ENCODE assay signal across 11 cellular contexts in the genomic region with DNA sequence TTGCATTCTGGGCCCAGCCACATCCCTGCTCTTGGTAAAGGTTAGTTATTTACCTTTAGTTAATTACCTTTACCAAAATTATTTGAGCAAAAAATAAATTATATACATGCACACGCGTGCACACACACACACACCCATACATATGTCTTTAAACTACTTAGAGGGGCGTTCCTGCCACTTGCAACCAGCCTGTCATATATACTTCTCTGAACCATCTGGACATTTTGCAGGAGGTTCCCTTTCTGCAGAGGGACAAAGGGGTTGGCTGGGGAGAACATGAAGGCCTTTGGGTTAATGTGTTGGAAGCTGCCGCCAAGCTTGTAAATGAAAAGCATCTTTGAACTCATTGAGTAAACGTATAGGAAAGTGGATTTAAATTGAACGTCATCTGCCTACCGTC. TPM values are rescaled to one million over a fixed set of nuclear protein-coding genes. Genes with fewer than 3 reads are reported as not detected.
A peak's percentile ranks its signal among the peaks of the same experiment; 100 is the strongest.
DNase-seq lines count a peak whose midpoint lies in the region; ATAC-seq and TF ChIP-seq lines count a peak whose summit lies in the region.
"Had no signal": no experiment of that assay in that cellular context is flagged by ENCODE, and none has a peak within 500 bp of the region (broad histone marks: within the 10 kb centered on the region; RNA-seq: fewer than 3 reads in every experiment).

No MANE protein-coding gene starts in this region.

- no peak overlapping the region for H3K4ac ChIP-seq in H9 (ENCODE audit: low read depth, low read length)

- H3K4me1 ChIP-seq in BLaER1: peaks cover 29% of the 10 kb centered on the region
- peaks cover 27% of the 10 kb centered on the region for H3K4me1 ChIP-seq in DOHH2 (ENCODE audit: control insufficient read depth, low read length)
- peaks cover 17 to 27% of the 10 kb centered on the region in 2 donors for H3K4me1 ChIP-seq in naive thymus-derived CD4-positive, alpha-beta T cell (ENCODE audit: control insufficient read depth in 2 of 2, insufficient read depth in 2 of 2, low read length in 2 of 2)
- H3K4me1 ChIP-seq in H9 (ENCODE audit: insufficient read depth, low read length): no peaks in the 10 kb centered on the region

- H3K4me2 ChIP-seq in BLaER1 (peak overlapping the region; percentile 45), DOHH2 (ENCODE audit: low read length) (peak overlapping the region; percentile 33), H9 (ENCODE audit: insufficient read depth, insufficient read length, low read length) (no peak overlapping the region)
- H3K4me2 ChIP-seq: GM23338 had no signal

- H2BK15ac ChIP-seq in H9 (ENCODE audit: low read depth, low read length): no peak overlapping the region

- CTCF ChIA-PET in activated CD8-positive, alpha-beta T cell treated with anti-CD3 and anti-CD28 coated beads, Interleukin-2, amount 10 ng/mL, durations not matched to agents 7 days and 5 days (lab: Charles Lee): interaction anchor here (0.6 to 5.5 kb wide), 27 partner anchors 11 to 323 kb away, joined by 3 to 43 read pairs (median 4); partner anchors contain the start of genes AFTPH and SERTAD2
- CTCF ChIA-PET in naive thymus-derived CD4-positive, alpha-beta T cell (lab: Charles Lee): interaction anchor here (0.6 to 1.5 kb wide), 13 partner anchors 36 to 557 kb away, joined by 3 to 6 read pairs (median 3); partner anchors contain the start of gene AFTPH

- H3K9me3 Mint-ChIP-seq in activated CD8-positive, alpha-beta T cell treated with anti-CD3 and anti-CD28 coated beads, Interleukin-2, amount 10 ng/mL, durations not matched to agents 7 days and 5 days (ENCODE audit: insufficient read depth): peaks cover 4% of the 10 kb centered on the region
- peaks cover 0 to 10% (median 0%) of the 10 kb centered on the region in 11 donors for H3K9me3 Mint-ChIP-seq in naive thymus-derived CD4-positive, alpha-beta T cell
- H3K9me3 Mint-ChIP-seq in H9: peaks cover 4 to 7% of the 10 kb centered on the region in 2 experiments; a peak in 4 of 5 replicates

- no peak overlapping the region for H3K9ac ChIP-seq in BLaER1
- no peak overlapping the region for H3K9ac ChIP-seq in H9 (ENCODE audit: extremely low read depth, insufficient read length, low read length)

- no peak overlapping the region for H2BK20ac ChIP-seq in H9 (ENCODE audit: low read depth, low read length, poor library complexity, severe bottlenecking)

- no peak overlapping the region for H4K91ac ChIP-seq in H9 (ENCODE audit: insufficient read length, low read depth, low read length)

- no CpG with 5 or more reads among the region's 7 CpGs for WGBS in H9 (ENCODE audit: extremely low coverage, insufficient read length, low lambda C conversion rate)

- H4K5ac ChIP-seq in H9 (ENCODE audit: insufficient read length, low read depth, low read length): no peak overlapping the region

- TF ChIP-seq CTCF in DOHH2 (IDR thresholded peaks at IDR 0.05; ENCODE audit: low read depth, low read length, poor library complexity, severe bottlenecking) (no peak), H9 (conservative IDR thresholded peaks at IDR 0.05) (no peak), coronary artery (IDR thresholded peaks at IDR 0.05) (no peak)

- no peak overlapping the region for H2BK120ac ChIP-seq in H9 (ENCODE audit: low read depth, low read length, poor library complexity, severe bottlenecking)

- no peak overlapping the region for H4K8ac ChIP-seq in H9 (replicated peaks; ENCODE audit: insufficient read length, low read depth, low read length)

- intact Hi-C loops in naive thymus-derived CD4-positive, alpha-beta T cell (cut with micrococcal nuclease): loop anchor here (1.0 to 10.0 kb wide), 11 partner anchors 21 to 495 kb away; partner anchors contain the start of genes AFTPH (in 1 of the 2), CEP68 (in 1 of the 2) and PELI1 (in 1 of the 2)

- no peak overlapping the region for H2BK12ac ChIP-seq in H9 (ENCODE audit: insufficient read length, low read depth, low read length)

- H4K20me1 ChIP-seq in BLaER1 (no peaks in the 10 kb centered on the region), DOHH2 (ENCODE audit: control insufficient read depth, insufficient read depth, low read depth, low read length) (no peaks in the 10 kb centered on the region), H9 (ENCODE audit: control insufficient read depth, insufficient read depth, insufficient read length) (no peaks in the 10 kb centered on the region)

- H3K79me2 ChIP-seq in DOHH2 (ENCODE audit: control insufficient read depth, low read length) (no peaks in the 10 kb centered on the region), H9 (ENCODE audit: insufficient read depth, low read length) (no peaks in the 10 kb centered on the region)

- no peaks in the 10 kb centered on the region for H3K79me1 ChIP-seq in H9 (ENCODE audit: insufficient read depth, low read depth, low read length, poor library complexity, severe bottlenecking)

- no peak for DNase-seq in activated CD8-positive, alpha-beta T cell treated with anti-CD3 and anti-CD28 coated beads, Interleukin-2, amount 10 ng/mL, durations not matched to agents 7 days and 5 days
- DNase-seq in naive thymus-derived CD4-positive, alpha-beta T cell: peak in 1 of 9 donors; percentile 15
- DNase-seq in H9 (no peak), coronary artery (ENCODE audit: low spot score) (no peak), GDM1 (lab: John Stamatoyannopoulos, UW) (no peak), Kasumi-1 (lab: John Stamatoyannopoulos, UW) (no peak)
- DNase-seq: NCI-H1694 treated with DMSO at 0.1 percent for 48 hours had no signal

- H3K9me3 ChIP-seq in BLaER1: no peaks in the 10 kb centered on the region
- no peaks in the 10 kb centered on the region for H3K9me3 ChIP-seq in DOHH2 (ENCODE audit: control insufficient read depth, insufficient read depth, low read length)
- H3K9me3 ChIP-seq in naive thymus-derived CD4-positive, alpha-beta T cell (ENCODE audit: control insufficient read depth in 2 of 3, low read length in 3 of 3): no peaks in the 10 kb centered on the region
- H3K9me3 ChIP-seq in H9 (ENCODE audit: control insufficient read depth, low read depth, low read length): no peaks in the 10 kb centered on the region

- no peak overlapping the region for H3K23ac ChIP-seq in H9 (ENCODE audit: insufficient read length, low read depth, low read length)

- peak overlapping the region; percentile 65 for H3K27ac Mint-ChIP-seq in activated CD8-positive, alpha-beta T cell treated with anti-CD3 and anti-CD28 coated beads, Interleukin-2, amount 10 ng/mL, durations not matched to agents 7 days and 5 days
- peak overlapping the region in 8 of 9 donors; percentile 51 to 88 (median 72) for H3K27ac Mint-ChIP-seq in naive thymus-derived CD4-positive, alpha-beta T cell
- H3K27ac Mint-ChIP-seq in H9: no peak overlapping the region
- H3K27ac Mint-ChIP-seq: brain, GM23338 had no signal

- no peak overlapping the region for H3T11ph ChIP-seq in H9 (ENCODE audit: low read length)

- no peaks in the 10 kb centered on the region for H3F3A ChIP-seq in DOHH2 (ENCODE audit: control insufficient read depth, insufficient read depth)

- POLR2A ChIA-PET in activated CD8-positive, alpha-beta T cell treated with anti-CD3 and anti-CD28 coated beads, Interleukin-2, amount 10 ng/mL, durations not matched to agents 7 days and 5 days (lab: Charles Lee): interaction anchor here (0.6 to 3.0 kb wide), 10 partner anchors 11 to 301 kb away, joined by 3 to 19 read pairs (median 4); partner anchors contain the start of gene SERTAD2
- POLR2A ChIA-PET in naive thymus-derived CD4-positive, alpha-beta T cell (lab: Charles Lee): interaction anchor here (0.7 to 2.1 kb wide), 12 partner anchors 15 to 144 kb away, joined by 3 to 14 read pairs (median 4); partner anchors contain the start of gene SERTAD2

- H3K4me3 ChIP-seq in BLaER1 (no peak overlapping the region), DOHH2 (ENCODE audit: low read length) (0 out of 2 replicates have a peak overlapping the region, but pooled peaks have one; percentile 9), coronary artery (no peak overlapping the region)
- no peak overlapping the region for H3K4me3 ChIP-seq in naive thymus-derived CD4-positive, alpha-beta T cell (ENCODE audit: low read length)
- H3K4me3 ChIP-seq: GM23338 had no signal

- no peak overlapping the region for H3K27ac ChIP-seq in BLaER1
- no peak overlapping the region for H3K27ac ChIP-seq in DOHH2 (ENCODE audit: low read depth, low read length)
- no peak overlapping the region for H3K27ac ChIP-seq in naive thymus-derived CD4-positive, alpha-beta T cell (ENCODE audit: low read depth, low read length)
- H3K27ac ChIP-seq in H9 (ENCODE audit: insufficient read length, low read depth, low read length): no peak overlapping the region
- no peak overlapping the region for H3K27ac ChIP-seq in coronary artery

- peaks cover 12% of the 10 kb centered on the region for H3K27me3 Mint-ChIP-seq in activated CD8-positive, alpha-beta T cell treated with anti-CD3 and anti-CD28 coated beads, Interleukin-2, amount 10 ng/mL, durations not matched to agents 7 days and 5 days (ENCODE audit: low read depth)
- H3K27me3 Mint-ChIP-seq in naive thymus-derived CD4-positive, alpha-beta T cell: peaks cover 0 to 20% (median 0%) of the 10 kb centered on the region in 5 donors
- H3K27me3 Mint-ChIP-seq in H9 (ENCODE audit: low read depth): peaks cover 44% of the 10 kb centered on the region

- peaks cover 7% of the 10 kb centered on the region for H3K36me3 Mint-ChIP-seq in activated CD8-positive, alpha-beta T cell treated with anti-CD3 and anti-CD28 coated beads, Interleukin-2, amount 10 ng/mL, durations not matched to agents 7 days and 5 days (ENCODE audit: low read depth)
- H3K36me3 Mint-ChIP-seq in naive thymus-derived CD4-positive, alpha-beta T cell: peaks cover 0 to 10% (median 0%) of the 10 kb centered on the region in 5 donors
- peaks cover 4 to 12% (median 4%) of the 10 kb centered on the region in 3 experiments; a peak in 4 of 7 replicates for H3K36me3 Mint-ChIP-seq in H9 (ENCODE audit: insufficient read depth in 1 of 3, low read depth in 3 of 3)

- no peak for ATAC-seq in activated CD8-positive, alpha-beta T cell treated with anti-CD3 and anti-CD28 coated beads, Interleukin-2, amount 10 ng/mL, durations not matched to agents 7 days and 5 days
- no peak for ATAC-seq in naive thymus-derived CD4-positive, alpha-beta T cell

- H3K36me3 ChIP-seq in BLaER1 (no peaks in the 10 kb centered on the region), DOHH2 (ENCODE audit: control insufficient read depth, low read length) (no peaks in the 10 kb centered on the region)
- no peaks in the 10 kb centered on the region for H3K36me3 ChIP-seq in naive thymus-derived CD4-positive, alpha-beta T cell (ENCODE audit: control insufficient read depth in 2 of 3, insufficient read depth in 3 of 3, low read length in 3 of 3)

- no peak overlapping the region for H2AFZ ChIP-seq in H9 (ENCODE audit: low read length)

- no peak overlapping the region for H2BK5ac ChIP-seq in H9 (ENCODE audit: insufficient read length, low read length)

- no peak overlapping the region for H3K18ac ChIP-seq in H9 (ENCODE audit: insufficient read length, low read depth, low read length)

- no peak overlapping the region for H3K56ac ChIP-seq in H9 (ENCODE audit: insufficient read length, low read depth, low read length)

- H3K14ac ChIP-seq in H9 (ENCODE audit: insufficient read depth, low read length): no peak overlapping the region

- no peaks in the 10 kb centered on the region for H3K9me2 ChIP-seq in DOHH2 (replicated peaks; ENCODE audit: control insufficient read depth, low read length)

- H3K4me3 Mint-ChIP-seq in activated CD8-positive, alpha-beta T cell treated with anti-CD3 and anti-CD28 coated beads, Interleukin-2, amount 10 ng/mL, durations not matched to agents 7 days and 5 days: no peak overlapping the region
- peak overlapping the region; percentile 34 to 84 (median 69) for H3K4me3 Mint-ChIP-seq in naive thymus-derived CD4-positive, alpha-beta T cell
- no peak overlapping the region for H3K4me3 Mint-ChIP-seq in H9
- H3K4me3 Mint-ChIP-seq: brain, GM23338 had no signal

- H2AK5ac ChIP-seq in H9 (ENCODE audit: insufficient read length, low read length): no peak overlapping the region

- H3K4me1 Mint-ChIP-seq in activated CD8-positive, alpha-beta T cell treated with anti-CD3 and anti-CD28 coated beads, Interleukin-2, amount 10 ng/mL, durations not matched to agents 7 days and 5 days (ENCODE audit: low read depth): peaks cover 25% of the 10 kb centered on the region
- peaks cover 0 to 33% (median 21%) of the 10 kb centered on the region in 7 donors for H3K4me1 Mint-ChIP-seq in naive thymus-derived CD4-positive, alpha-beta T cell
- peaks cover 8 to 21% of the 10 kb centered on the region in 2 experiments; a peak in 3 of 4 replicates for H3K4me1 Mint-ChIP-seq in H9

- peaks cover 37% of the 10 kb centered on the region for H3K27me3 ChIP-seq in BLaER1
- peaks cover 6% of the 10 kb centered on the region for H3K27me3 ChIP-seq in DOHH2 (ENCODE audit: control insufficient read depth, low read length)
- H3K27me3 ChIP-seq in naive thymus-derived CD4-positive, alpha-beta T cell (ENCODE audit: control insufficient read depth in 2 of 2, insufficient read depth in 2 of 2, low read length in 2 of 2): no peaks in the 10 kb centered on the region
- H3K27me3 ChIP-seq in H9 (ENCODE audit: insufficient read depth, low read length): no peaks in the 10 kb centered on the region; the same call in 1 of the 2 replicates

- peaks cover 2% of the 10 kb centered on the region for H3K23me2 ChIP-seq in H9 (ENCODE audit: insufficient read length, low read depth, low read length, poor library complexity, severe bottlenecking)

RNA-seq across cellular contexts. Expression of gene SERTAD2, which starts 46.3 kb away (rescaled TPM):
- total RNA-seq in activated CD8-positive, alpha-beta T cell treated with anti-CD3 and anti-CD28 coated beads, Interleukin-2, amount 10 ng/mL, durations not matched to agents 7 days and 5 days: 10 to 100 TPM; 21.4 to 21.8 TPM
- total RNA-seq in naive thymus-derived CD4-positive, alpha-beta T cell: 10 to 100 TPM; 34.3 to 43.8 (median 40.1) TPM
- polyA plus RNA-seq in naive thymus-derived CD4-positive, alpha-beta T cell: 1 to 10 TPM; 5.2 to 6.9 TPM
- total RNA-seq in H9 (2021): 3.5 and 3.7 TPM in 2 replicates

Comparison
In these comparisons a context has a peak if more than half of its experiments do, and no peak if none do; other contexts are left out.
1. H3K27ac Mint-ChIP-seq: peak in activated CD8-positive, alpha-beta T cell treated with anti-CD3 and anti-CD28 coated beads, Interleukin-2, amount 10 ng/mL, durations not matched to agents 7 days and 5 days (single experiment) and naive thymus-derived CD4-positive, alpha-beta T cell (8 of 9); none in H9 (0 of 3).
2. H3K4me3 Mint-ChIP-seq: peak in naive thymus-derived CD4-positive, alpha-beta T cell (10 of 10); none in activated CD8-positive, alpha-beta T cell treated with anti-CD3 and anti-CD28 coated beads, Interleukin-2, amount 10 ng/mL, durations not matched to agents 7 days and 5 days (single experiment) and H9 (0 of 2).